Comparison of ENCODE assay signal across 8 cellular contexts in the genomic region with DNA sequence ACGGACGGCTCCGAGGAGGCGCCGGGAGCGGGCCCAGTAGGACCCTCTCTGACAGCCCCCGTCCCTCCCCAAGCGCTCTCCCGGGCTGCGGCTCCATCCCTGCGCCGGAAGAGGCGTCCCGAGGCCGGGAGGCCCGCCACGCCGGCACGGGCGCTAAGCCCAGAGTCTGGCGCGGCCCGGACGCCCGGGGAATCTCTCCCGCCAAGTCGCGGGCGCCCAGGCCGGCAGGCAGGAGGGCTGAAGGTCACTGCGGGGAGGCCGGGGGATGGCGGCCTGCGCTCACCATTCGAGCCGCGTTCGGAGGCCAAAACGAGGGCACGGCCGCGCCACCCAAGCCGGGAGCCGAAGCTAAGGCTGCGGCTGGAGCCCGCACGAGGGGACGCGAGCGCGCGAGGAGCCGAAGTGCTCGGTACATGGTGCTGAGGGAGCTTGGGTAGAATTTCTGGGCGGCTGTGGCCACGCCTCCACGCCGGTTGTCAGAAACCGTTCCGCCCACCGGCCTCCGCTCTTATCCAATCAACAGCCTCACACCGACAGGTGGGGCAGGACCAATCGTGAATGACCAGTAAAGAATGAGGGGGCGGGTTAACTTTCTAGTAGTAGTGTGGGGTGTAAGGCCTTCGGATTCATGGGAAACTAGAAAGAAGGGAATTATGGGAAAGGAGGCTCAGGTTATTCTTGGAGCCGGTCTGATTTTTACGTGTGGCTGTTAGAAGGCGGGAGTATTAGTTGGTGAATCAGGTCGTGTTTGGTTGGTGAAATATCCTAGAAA. TPM values are rescaled to one million over a fixed set of nuclear protein-coding genes. Genes with fewer than 3 reads are reported as not detected.
DNase-seq lines count a peak whose midpoint lies in the region; ATAC-seq and TF ChIP-seq lines count a peak whose summit lies in the region.

A gene (minus strand): TSS at position 448 of the 772 bp plus-strand sequence. CDS start 33 bp downstream, at position 415.

- peak; percentile 95 for DNase-seq in GM04504 (ENCODE audit: low read depth)
- peak; percentile 100 for DNase-seq in NCI-H1048 (lab: John Stamatoyannopoulos, UW)
- DNase-seq in SK-N-SH = peak; percentile 91
- peak; percentile 94 for DNase-seq in activated naive CD4-positive, alpha-beta T cell treated with anti-CD3 and anti-CD28 coated beads, Interleukin-2, amount 50 U/mL, for 16 hours
- DNase-seq in globus pallidus (ENCODE audit: low spot score) = peak; percentile 99
- DNase-seq in nucleus accumbens (lab: John Stamatoyannopoulos, UW) = peak; percentile 70 to 99 (median 95)
- peak; percentile 97 to 98 for DNase-seq in suprapubic skin (ENCODE audit: low spot score in 2 of 2)

- 0 out of 2 replicates have a peak, but pooled peaks cover 3% of the 10 kb centered on the region for H4K20me1 ChIP-seq in SK-N-SH (ENCODE audit: insufficient read depth)

- H3K9me3 ChIP-seq in SK-N-SH (no peaks in the 10 kb centered on the region), suprapubic skin (no peaks in the 10 kb centered on the region)

- TF ChIP-seq CTCF in SK-N-SH (IDR thresholded peaks at IDR 0.05) (no peak), suprapubic skin (IDR thresholded peaks at IDR 0.05) (no peak)

- CTCF ChIA-PET in SK-N-SH (lab: Yijun Ruan, JAX) = interaction anchor here (0.8 to 1.8 kb wide), 4 partner anchors 10 to 787 kb away, joined by 3 to 4 read pairs (median 3); no protein-coding TSS in a partner anchor

- peak within 1 kb of the TSS; percentile 89 for H3K4me2 ChIP-seq in SK-N-SH

- TF ChIP-seq POLR2A in suprapubic skin (IDR thresholded peaks at IDR 0.05) = peak in 1 of 2 donors; percentile 41

- 2% methylated on average over 15 of the region's 70 CpGs for WGBS in SK-N-SH (ENCODE audit: low lambda C conversion rate)
- WGBS in suprapubic skin = under 1% methylated on average over 35 of the region's 70 CpGs

- peaks cover 5% of the 10 kb centered on the region; the same call in 1 of the 2 replicates for H3K9me2 ChIP-seq in SK-N-SH

- no peaks in the 10 kb centered on the region for H3F3A ChIP-seq in SK-N-SH (replicated peaks; ENCODE audit: insufficient read depth)

- H3K36me3 ChIP-seq in SK-N-SH (replicated peaks in 1 of 2; ENCODE audit: control insufficient read depth in 1 of 2, insufficient read depth in 2 of 2, low read length in 1 of 2) (peaks cover 11 to 16% of the 10 kb centered on the region in 2 experiments), suprapubic skin (no peaks in the 10 kb centered on the region)

- POLR2A ChIA-PET in SK-N-SH (lab: Yijun Ruan, JAX) = no interaction called here

- H2AFZ ChIP-seq in SK-N-SH (ENCODE audit: low read depth) = peak within 1 kb of the TSS; percentile 97

- H3K4me1 ChIP-seq in SK-N-SH (ENCODE audit: control insufficient read depth in 1 of 2, insufficient read depth in 2 of 2, low read depth in 1 of 2, low read length in 1 of 2) (peaks cover 5 to 12% of the 10 kb centered on the region in 2 experiments; a peak in 2 of 4 replicates), suprapubic skin (peaks cover 24% of the 10 kb centered on the region)

- TF ChIP-seq RAD21 in SK-N-SH (IDR thresholded peaks at IDR 0.05; ENCODE audit: low read length) = no peak

- H3K27ac ChIP-seq in SK-N-SH (ENCODE audit: low read depth in 2 of 2, low read length in 1 of 2) (peak within 1 kb of the TSS; percentile 74 to 84), suprapubic skin (peak within 1 kb of the TSS; percentile 94)

- H3K4me3 ChIP-seq in SK-N-SH (ENCODE audit: low read depth in 2 of 2, low read length in 1 of 2) (peak within 1 kb of the TSS; percentile 71 to 96), suprapubic skin (peak within 1 kb of the TSS; percentile 94)

- TF ChIP-seq EP300 in SK-N-SH (IDR thresholded peaks at IDR 0.05; ENCODE audit: borderline replicate concordance in 1 of 2, low read depth in 1 of 2, low read length in 1 of 2) = no peak
- no peak for TF ChIP-seq EP300 in suprapubic skin (IDR thresholded peaks at IDR 0.05)

- peaks cover 46% of the 10 kb centered on the region for H3K79me2 ChIP-seq in SK-N-SH (ENCODE audit: insufficient read depth)

- H3K9ac ChIP-seq in SK-N-SH = peak within 1 kb of the TSS; percentile 75

- ATAC-seq in HG02571 (IDR thresholded peaks at IDR 0.05; ENCODE audit: unreplicated experiment) = peak; percentile 96

- H3K27me3 ChIP-seq in SK-N-SH (ENCODE audit: insufficient read depth) (no peaks in the 10 kb centered on the region), suprapubic skin (peaks cover 3% of the 10 kb centered on the region)

TF ChIP-seq in SK-N-SH, 30 proteins besides CTCF, POLR2A, EP300 and RAD21 (continues in another document):
- TF ChIP-seq, protein P1, sequence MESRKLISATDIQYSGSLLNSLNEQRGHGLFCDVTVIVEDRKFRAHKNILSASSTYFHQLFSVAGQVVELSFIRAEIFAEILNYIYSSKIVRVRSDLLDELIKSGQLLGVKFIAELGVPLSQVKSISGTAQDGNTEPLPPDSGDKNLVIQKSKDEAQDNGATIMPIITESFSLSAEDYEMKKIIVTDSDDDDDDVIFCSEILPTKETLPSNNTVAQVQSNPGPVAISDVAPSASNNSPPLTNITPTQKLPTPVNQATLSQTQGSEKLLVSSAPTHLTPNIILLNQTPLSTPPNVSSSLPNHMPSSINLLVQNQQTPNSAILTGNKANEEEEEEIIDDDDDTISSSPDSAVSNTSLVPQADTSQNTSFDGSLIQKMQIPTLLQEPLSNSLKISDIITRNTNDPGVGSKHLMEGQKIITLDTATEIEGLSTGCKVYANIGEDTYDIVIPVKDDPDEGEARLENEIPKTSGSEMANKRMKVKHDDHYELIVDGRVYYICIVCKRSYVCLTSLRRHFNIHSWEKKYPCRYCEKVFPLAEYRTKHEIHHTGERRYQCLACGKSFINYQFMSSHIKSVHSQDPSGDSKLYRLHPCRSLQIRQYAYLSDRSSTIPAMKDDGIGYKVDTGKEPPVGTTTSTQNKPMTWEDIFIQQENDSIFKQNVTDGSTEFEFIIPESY (IDR thresholded peaks at IDR 0.05; ENCODE audit: borderline replicate concordance, low read depth) = no peak
- TF ChIP-seq RCOR1 (IDR thresholded peaks at IDR 0.05; ENCODE audit: low read length) = peak; percentile 54; the same call in 1 of the 2 replicates
- TF ChIP-seq TAF1 (IDR thresholded peaks at IDR 0.05; ENCODE audit: borderline replicate concordance, low read depth, low read length) = peak; percentile 61; the same call in 1 of the 2 replicates
- TF ChIP-seq TCF12 (IDR thresholded peaks at IDR 0.05) = no peak
- TF ChIP-seq, protein P2, sequence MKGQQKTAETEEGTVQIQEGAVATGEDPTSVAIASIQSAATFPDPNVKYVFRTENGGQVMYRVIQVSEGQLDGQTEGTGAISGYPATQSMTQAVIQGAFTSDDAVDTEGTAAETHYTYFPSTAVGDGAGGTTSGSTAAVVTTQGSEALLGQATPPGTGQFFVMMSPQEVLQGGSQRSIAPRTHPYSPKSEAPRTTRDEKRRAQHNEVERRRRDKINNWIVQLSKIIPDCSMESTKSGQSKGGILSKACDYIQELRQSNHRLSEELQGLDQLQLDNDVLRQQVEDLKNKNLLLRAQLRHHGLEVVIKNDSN (IDR thresholded peaks at IDR 0.05; ENCODE audit: borderline replicate concordance, low read depth) = no peak
- TF ChIP-seq FOXM1 (IDR thresholded peaks at IDR 0.05; ENCODE audit: low read depth) = no peak
- TF ChIP-seq, protein P3, sequence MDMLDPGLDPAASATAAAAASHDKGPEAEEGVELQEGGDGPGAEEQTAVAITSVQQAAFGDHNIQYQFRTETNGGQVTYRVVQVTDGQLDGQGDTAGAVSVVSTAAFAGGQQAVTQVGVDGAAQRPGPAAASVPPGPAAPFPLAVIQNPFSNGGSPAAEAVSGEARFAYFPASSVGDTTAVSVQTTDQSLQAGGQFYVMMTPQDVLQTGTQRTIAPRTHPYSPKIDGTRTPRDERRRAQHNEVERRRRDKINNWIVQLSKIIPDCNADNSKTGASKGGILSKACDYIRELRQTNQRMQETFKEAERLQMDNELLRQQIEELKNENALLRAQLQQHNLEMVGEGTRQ (IDR thresholded peaks at IDR 0.05; ENCODE audit: borderline replicate concordance, low read depth, low read length) = no peak
- TF ChIP-seq, protein P4, sequence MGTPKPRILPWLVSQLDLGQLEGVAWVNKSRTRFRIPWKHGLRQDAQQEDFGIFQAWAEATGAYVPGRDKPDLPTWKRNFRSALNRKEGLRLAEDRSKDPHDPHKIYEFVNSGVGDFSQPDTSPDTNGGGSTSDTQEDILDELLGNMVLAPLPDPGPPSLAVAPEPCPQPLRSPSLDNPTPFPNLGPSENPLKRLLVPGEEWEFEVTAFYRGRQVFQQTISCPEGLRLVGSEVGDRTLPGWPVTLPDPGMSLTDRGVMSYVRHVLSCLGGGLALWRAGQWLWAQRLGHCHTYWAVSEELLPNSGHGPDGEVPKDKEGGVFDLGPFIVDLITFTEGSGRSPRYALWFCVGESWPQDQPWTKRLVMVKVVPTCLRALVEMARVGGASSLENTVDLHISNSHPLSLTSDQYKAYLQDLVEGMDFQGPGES (IDR thresholded peaks at IDR 0.05; ENCODE audit: low read depth, low read length) = peak; percentile 67
- peak; percentile 35; the same call in 1 of the 2 replicates for TF ChIP-seq FOXJ3 (CRISPR knock-in tag; IDR thresholded peaks at IDR 0.05)
- no peak for TF ChIP-seq GABPA (IDR thresholded peaks at IDR 0.05; ENCODE audit: low read depth)

RNA-seq across cellular contexts. Expression of the gene that starts here (rescaled TPM):
- 48.1 and 55.4 TPM in 2 replicates for polyA plus RNA-seq in SK-N-SH (2012; rRNA removed)
- 58.2 and 61.6 TPM in 2 replicates for polyA plus RNA-seq in SK-N-SH (2012; cell fraction: cytosol; rRNA removed)
- 26.6 and 49.7 TPM in 2 replicates for polyA plus RNA-seq in SK-N-SH (2012; cell fraction: nucleus; rRNA removed)
- 10 to 100 TPM; 24.2 to 65.8 (median 51.2) TPM for total RNA-seq in suprapubic skin

Comparison
In these comparisons a context has a peak if more than half of its experiments do, and no peak if none do; other contexts are left out.
1. Peak in every context shown above with its lines: DNase-seq, ATAC-seq, H3K4me3 ChIP-seq and H3K27ac ChIP-seq.